In the genomic region with DNA sequence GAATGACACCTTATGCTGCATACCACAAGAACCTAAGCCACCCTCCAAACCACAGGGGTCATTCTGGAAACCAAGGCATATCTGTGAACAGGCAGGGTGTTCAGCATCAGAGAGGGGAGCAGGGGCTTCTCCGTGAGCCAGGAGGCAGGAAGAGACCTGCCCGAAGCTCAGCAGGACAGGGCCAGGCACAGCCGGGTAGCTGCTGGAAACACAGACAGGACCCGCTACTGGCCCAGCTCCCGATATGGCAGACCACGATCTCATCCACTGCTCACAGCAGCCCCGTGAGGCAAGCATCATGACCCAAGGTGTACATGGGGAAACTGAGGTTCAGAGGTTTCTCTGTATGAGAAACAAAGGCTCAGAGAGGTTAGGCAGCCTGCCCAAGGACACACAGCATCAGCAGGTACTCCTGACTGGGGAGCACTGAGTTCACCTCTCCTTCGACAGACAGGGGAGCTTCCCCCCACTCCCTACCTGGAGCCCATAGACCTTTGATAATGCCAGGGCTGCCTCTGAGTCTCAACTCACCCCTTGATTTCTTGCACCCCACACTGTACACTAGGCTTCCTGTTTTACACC, we compare ENCODE assay signal across 16 cellular contexts.
A peak's percentile ranks its signal among the peaks of the same experiment; 100 is the strongest.
DNase-seq lines count a peak whose midpoint lies in the region; ATAC-seq and TF ChIP-seq lines count a peak whose summit lies in the region.
"Had no signal": no experiment of that assay in that cellular context is flagged by ENCODE, and none has a peak within 500 bp of the region (broad histone marks: within the 10 kb centered on the region; RNA-seq: fewer than 3 reads in every experiment).

No MANE protein-coding gene starts in this region.

- H3K27me3 Mint-ChIP-seq in activated T-cell treated with anti-CD3 and anti-CD28 coated beads, Interleukin-2, amount 50 U/mL, for 24 hours, result peaks cover 9% of the 10 kb centered on the region
- H3K27me3 Mint-ChIP-seq: CD4-positive, CD25-positive, alpha-beta regulatory T cell had no signal

- 70 to 86% (median 82%) methylated on average over 2 to 8 of the region's 8 CpGs for WGBS in spleen, 5 donors

- no peaks in the 10 kb centered on the region for H3K36me3 ChIP-seq in HEK293 (ENCODE audit: control insufficient read depth in 2 of 2, insufficient read depth in 1 of 2, low read length in 2 of 2)
- no peaks in the 10 kb centered on the region for H3K36me3 ChIP-seq in spleen

- POLR2A ChIA-PET in HEK293 (lab: Yijun Ruan, JAX), result no interaction called here

- no peaks in the 10 kb centered on the region for H3K9me3 Mint-ChIP-seq in activated T-cell treated with anti-CD3 and anti-CD28 coated beads, Interleukin-2, amount 50 U/mL, for 24 hours

- intact Hi-C loops in spleen (cut with DNase I; ENCODE audit: low total_unique reads), result no loop called here

- no peaks in the 10 kb centered on the region for H3K4me1 ChIP-seq in HEK293 (ENCODE audit: control insufficient read depth, insufficient read depth, low read length)
- H3K4me1 ChIP-seq in spleen, result no peaks in the 10 kb centered on the region

- H3K27me3 ChIP-seq in spleen (replicated peaks in 1 of 7), result peaks cover 0 to 58% (median 0%) of the 10 kb centered on the region in 7 donors

- H3K4me3 ChIP-seq in HEK293 (ENCODE audit: low read depth, low read length) (no peak overlapping the region), spleen (no peak overlapping the region)

- TF ChIP-seq CTCF in HEK293 (tag by site-specific recombination; IDR thresholded peaks at IDR 0.05) (no peak), spleen (IDR thresholded peaks at IDR 0.05 in 8 of 11, conservative IDR thresholded peaks at IDR 0.05 in 3 of 11) (no peak)

- H3K4me1 Mint-ChIP-seq in activated T-cell treated with anti-CD3 and anti-CD28 coated beads, Interleukin-2, amount 50 U/mL, for 24 hours (ENCODE audit: low read depth), result no peaks in the 10 kb centered on the region
- H3K4me1 Mint-ChIP-seq: CD4-positive, CD25-positive, alpha-beta regulatory T cell had no signal

- CTCF ChIA-PET in HEK293 (lab: Yijun Ruan, JAX), result no interaction called here

- TF ChIP-seq POLR2A in spleen (IDR thresholded peaks at IDR 0.05), result no peak

- H3K9me3 ChIP-seq in HEK293 (ENCODE audit: control insufficient read depth, insufficient read depth, low read depth, low read length) (no peaks in the 10 kb centered on the region), spleen (no peaks in the 10 kb centered on the region)

- H3K27ac ChIP-seq in HEK293 (ENCODE audit: extremely low read depth, low read depth, low read length), result no peak overlapping the region
- no peak overlapping the region for H3K27ac ChIP-seq in spleen
- H3K27ac ChIP-seq: HL-60 had no signal

- no peak overlapping the region for H3K4me3 Mint-ChIP-seq in activated T-cell treated with anti-CD3 and anti-CD28 coated beads, Interleukin-2, amount 50 U/mL, for 24 hours
- H3K4me3 Mint-ChIP-seq: CD4-positive, CD25-positive, alpha-beta regulatory T cell had no signal

- peak; percentile 14 for DNase-seq in activated T-cell treated with anti-CD3 and anti-CD28 coated beads, Interleukin-2, amount 50 U/mL, for 24 hours
- DNase-seq in activated T-cell treated with anti-CD3 and anti-CD28 coated beads for 4 hours (no peak), islet precursor cell (peak; percentile 29), spleen (peak; percentile 50), 8988T (no peak), NCI-H748 (lab: John Stamatoyannopoulos, UW; ENCODE audit: unreplicated experiment) (no peak)
- DNase-seq: CD4-positive, CD25-positive, alpha-beta regulatory T cell; DND-41; GDM1; KBM-7; NCI-H146; NCI-H345 had no signal

- H3K36me3 Mint-ChIP-seq in activated T-cell treated with anti-CD3 and anti-CD28 coated beads, Interleukin-2, amount 50 U/mL, for 24 hours (ENCODE audit: low read depth), result no peaks in the 10 kb centered on the region
- H3K36me3 Mint-ChIP-seq: CD4-positive, CD25-positive, alpha-beta regulatory T cell had no signal

- no peak for ATAC-seq in GM18861 (IDR thresholded peaks at IDR 0.05; ENCODE audit: unreplicated experiment)
- ATAC-seq: HCT116 had no signal

- H3K27ac Mint-ChIP-seq in activated T-cell treated with anti-CD3 and anti-CD28 coated beads, Interleukin-2, amount 50 U/mL, for 24 hours, result no peak overlapping the region
- H3K27ac Mint-ChIP-seq: CD4-positive, CD25-positive, alpha-beta regulatory T cell had no signal

TF ChIP-seq in HEK293, 187 proteins besides CTCF, POLR2A, EP300 and RAD21:
- TF ChIP-seq ZNF768 (tag by site-specific recombination; IDR thresholded peaks at IDR 0.05), result 0 out of 2 replicates have a peak, but pooled peaks have one; percentile 32
- no peak for TF ChIP-seq ZNF792 (tag by site-specific recombination; IDR thresholded peaks at IDR 0.05)
- no peak for TF ChIP-seq ZNF529 (tag by site-specific recombination; IDR thresholded peaks at IDR 0.05; ENCODE audit: insufficient replicate concordance)

Comparison
In these comparisons a context has a peak if more than half of its experiments do, and no peak if none do; other contexts are left out.
1. DNase-seq: peak in activated T-cell treated with anti-CD3 and anti-CD28 coated beads, Interleukin-2, amount 50 U/mL, for 24 hours (single experiment), islet precursor cell (single experiment) and spleen (single experiment); none in activated T-cell treated with anti-CD3 and anti-CD28 coated beads for 4 hours (single experiment), 8988T (single experiment) and NCI-H748 (single experiment).